Comparison of ENCODE assay signal across 8 cellular contexts in the genomic region with DNA sequence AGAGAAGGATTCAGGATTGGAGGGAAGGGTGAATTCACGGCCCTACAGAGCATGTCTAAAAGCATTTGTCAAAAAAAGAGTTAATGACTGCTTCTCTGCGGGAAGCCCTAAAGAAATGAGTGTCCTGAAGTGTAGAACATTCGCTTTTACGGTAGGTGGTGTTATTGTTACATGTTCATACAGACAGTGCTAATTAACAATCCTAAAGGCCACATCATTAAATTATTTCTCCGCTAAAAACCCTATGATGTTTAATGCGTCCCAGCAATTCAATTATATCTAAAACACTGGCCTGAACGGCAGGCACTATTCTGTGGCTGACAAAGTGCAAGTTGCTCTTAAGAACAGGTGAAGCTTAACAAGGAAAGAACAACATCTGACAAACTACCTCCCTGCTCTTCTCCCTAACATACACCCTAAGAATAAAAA.
A peak's percentile ranks its signal among the peaks of the same experiment; 100 is the strongest.
DNase-seq lines count a peak whose midpoint lies in the region; ATAC-seq and TF ChIP-seq lines count a peak whose summit lies in the region.

No MANE protein-coding gene starts in this region.

- peak in 2 of 3 experiments; percentile 40 to 61 for TF ChIP-seq CTCF in ascending aorta (IDR thresholded peaks at IDR 0.05)
- TF ChIP-seq CTCF in transverse colon (IDR thresholded peaks at IDR 0.05): peak; percentile 29 to 45 (median 38)

- WGBS in transverse colon (ENCODE audit: low coverage in 1 of 2), 2 donors: 5 to 18% methylated on average over 4 to 7 of the region's 7 CpGs

- H3K27me3 ChIP-seq in ascending aorta (no peaks in the 10 kb centered on the region), transverse colon (no peaks in the 10 kb centered on the region)

- DNase-seq in DMS153 (lab: John Stamatoyannopoulos, UW) (peak; percentile 5), DMS153 treated with DMSO at 0.1 percent for 48 hours (lab: John Stamatoyannopoulos, UW; ENCODE audit: unreplicated experiment) (no peak), ascending aorta (ENCODE audit: low spot score in 2 of 2) (no peak), iPS-NIHi7 (ENCODE audit: extremely low spot score) (peak; percentile 42), transverse colon (no peak), epidermal melanocyte (ENCODE audit: insufficient read length, low spot score) (no peak), ecto neural progenitor cell (ENCODE audit: low spot score) (no peak)

- H3K4me3 ChIP-seq in ascending aorta (no peak overlapping the region), transverse colon (no peak overlapping the region)

- TF ChIP-seq POLR2A in transverse colon (IDR thresholded peaks at IDR 0.05): no peak

- H3K4me1 ChIP-seq in ascending aorta (peaks cover 0 to 25% of the 10 kb centered on the region in 2 donors), transverse colon (no peaks in the 10 kb centered on the region)

- in situ Hi-C loops in transverse colon (cut with MboI; ENCODE audit: low pct_ligation_motif_present in 1 of 4, low pct_unique_long_range_greater_than_20kb in 1 of 4, low sequenced_read_pairs in 3 of 4): no loop called here

- H3K9me3 ChIP-seq in ascending aorta (peaks cover 0 to 8% of the 10 kb centered on the region in 2 donors), transverse colon (peaks cover 4 to 6% of the 10 kb centered on the region in 2 donors)

- intact Hi-C loops in ascending aorta (cut with DNase I) (loop anchor here (1.0 to 10.0 kb wide), 6 partner anchors 42 to 688 kb away; no protein-coding TSS in a partner anchor), transverse colon (cut with DNase I; ENCODE audit: low total_unique reads) (loop anchor here (10.0 kb wide), 2 partner anchors 75 to 475 kb away; no protein-coding TSS in a partner anchor)

- H3K36me3 ChIP-seq in ascending aorta: no peaks in the 10 kb centered on the region
- H3K36me3 ChIP-seq in transverse colon: no peaks in the 10 kb centered on the region

- no peak for ATAC-seq in HG03520 (IDR thresholded peaks at IDR 0.05; ENCODE audit: unreplicated experiment)

- H3K27ac ChIP-seq in ascending aorta (peak overlapping the region; percentile 39 to 46), transverse colon (no peak overlapping the region)

- TF ChIP-seq EP300 in transverse colon (IDR thresholded peaks at IDR 0.05; ENCODE audit: low read depth): no peak

Comparison
In these comparisons a context has a peak if more than half of its experiments do, and no peak if none do; other contexts are left out.
1. DNase-seq: peak in DMS153 (single experiment) and iPS-NIHi7 (single experiment); none in DMS153 treated with DMSO at 0.1 percent for 48 hours (single experiment), ascending aorta (0 of 2), transverse colon (single experiment), epidermal melanocyte (single experiment) and ecto neural progenitor cell (single experiment).
2. H3K27ac ChIP-seq: peak in ascending aorta (2 of 2); none in transverse colon (0 of 4).